In genomic region chr4:122827258-122827887, GRCh38 we compare ENCODE assay signal across 8 cellular contexts. TPM values are rescaled to one million over a fixed set of nuclear protein-coding genes. Genes with fewer than 3 reads are reported as not detected.
DNase-seq lines count a peak whose midpoint lies in the region; ATAC-seq and TF ChIP-seq lines count a peak whose summit lies in the region.

No MANE protein-coding gene starts in this region.

- POLR2A ChIA-PET in T-cell (lab: Charles Lee): interaction anchor here in 1 of 2 donors (0.5 kb wide), 1 partner anchor 158 kb away, joined by 5 read pairs; no protein-coding TSS in a partner anchor

- ATAC-seq in GM19372 (IDR thresholded peaks at IDR 0.05; ENCODE audit: low read depth, unreplicated experiment) (peak; percentile 46), HG03378 (IDR thresholded peaks at IDR 0.05; ENCODE audit: unreplicated experiment) (peak; percentile 28), T-cell (replicated peaks in 1 of 4) (peak; percentile 24 to 56 (median 46)), left lung (peak; percentile 50)

- H3K27ac ChIP-seq in coronary artery (peak overlapping the region; percentile 90 to 94), left lung (peak overlapping the region; percentile 62 to 72)

- H3K4me3 ChIP-seq in coronary artery: peak overlapping the region; percentile 93
- peak overlapping the region; percentile 49 to 52 for H3K4me3 ChIP-seq in left lung

- peak overlapping the region; percentile 69 to 81 (median 76) for H3K4me3 Mint-ChIP-seq in T-cell

- peaks cover 13 to 24% (median 18%) of the 10 kb centered on the region in 3 donors for H3K4me1 Mint-ChIP-seq in T-cell

- no peaks in the 10 kb centered on the region for H3K9me3 Mint-ChIP-seq in T-cell

- no peaks in the 10 kb centered on the region for H3K36me3 Mint-ChIP-seq in T-cell

- no peak overlapping the region for H3K27ac Mint-ChIP-seq in T-cell

- CTCF ChIA-PET in T-cell (lab: Charles Lee): no interaction called here

- H3K4me1 ChIP-seq in left lung: peaks cover 0 to 17% of the 10 kb centered on the region in 2 donors

- peaks cover 68 to 71% of the 10 kb centered on the region in 2 donors for H3K27me3 Mint-ChIP-seq in T-cell

- intact Hi-C loops in left lung (cut with DNase I): no loop called here

- DNase-seq in Daoy (ENCODE audit: low read depth) (peak; percentile 35), T-cell (peak in 7 of 34 experiments; percentile 1 to 13 (median 4)), coronary artery (ENCODE audit: low spot score) (peak; percentile 81), left lung (peak in 1 of 2 donors; percentile 82), putamen (ENCODE audit: low spot score) (no peak)
- DNase-seq in stimulated activated CD8-positive, alpha-beta memory T cell treated with anti-CD3 and anti-CD28 coated beads, Interleukin-7, amount 100 ng/mL, for 48 hours (ENCODE audit: extremely low read depth in 1 of 2, low read depth in 1 of 2): peak; percentile 7 to 33

- H3K9me3 ChIP-seq in left lung: no peaks in the 10 kb centered on the region

- H3K27me3 ChIP-seq in left lung: peaks cover 25 to 92% of the 10 kb centered on the region in 2 donors

- TF ChIP-seq CTCF in coronary artery (IDR thresholded peaks at IDR 0.05) (no peak), left lung (IDR thresholded peaks at IDR 0.05) (no peak)

- no peaks in the 10 kb centered on the region for H3K36me3 ChIP-seq in left lung

RNA-seq across cellular contexts. Expression of gene FGF2, which starts 0.7 kb away (rescaled TPM):
- 4.2 and 5.5 TPM in 2 replicates for total RNA-seq in Daoy (2014; rRNA removed; shearing (Covaris generic))
- under 1 TPM in 3 of 5 donors, not detected in 2; 0.13 to 0.23 (median 0.20) TPM for total RNA-seq in T-cell
- total RNA-seq in left lung: 10 to 100 TPM in 1 of 2 donors, 1 to 10 TPM in 1; 6.5 to 14.7 TPM
